10 cellular contexts compared by ENCODE assay signal in the genomic region with DNA sequence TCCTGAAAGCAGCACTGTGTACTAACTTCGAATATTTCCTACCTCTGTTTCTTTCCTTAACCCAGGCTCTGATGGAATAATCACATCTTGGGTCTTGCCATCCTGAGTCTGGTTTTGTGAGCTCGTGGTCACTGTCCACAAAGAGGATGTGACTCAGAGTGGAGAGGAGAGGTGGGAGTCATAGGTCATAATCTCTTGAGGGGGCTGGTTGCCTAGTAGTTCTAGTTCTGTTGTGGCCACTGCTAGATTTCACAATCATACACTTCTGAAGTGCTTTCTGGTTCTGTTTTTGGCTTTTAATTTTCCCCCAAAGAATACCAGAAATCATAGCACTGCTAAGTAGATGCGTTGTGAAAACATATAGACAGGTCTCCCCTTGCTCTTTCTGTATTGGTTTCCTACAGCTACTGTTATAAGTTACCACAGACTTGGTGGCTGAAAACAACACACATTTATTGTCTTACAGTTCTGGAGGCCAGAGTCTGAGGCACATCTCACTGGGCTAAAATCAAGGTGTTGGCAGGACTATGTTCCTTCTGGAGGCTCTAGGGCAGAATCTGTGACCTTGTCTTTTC.
DNase-seq lines count a peak whose midpoint lies in the region; ATAC-seq and TF ChIP-seq lines count a peak whose summit lies in the region.
"Had no signal": no experiment of that assay in that cellular context is flagged by ENCODE, and none has a peak within 500 bp of the region (broad histone marks: within the 10 kb centered on the region; RNA-seq: fewer than 3 reads in every experiment).

No MANE protein-coding gene starts in this region.

- ATAC-seq in GM18498 (IDR thresholded peaks at IDR 0.05; ENCODE audit: unreplicated experiment) (peak; percentile 66), HG03432 (IDR thresholded peaks at IDR 0.05; ENCODE audit: unreplicated experiment) (peak; percentile 66), GM19455 (IDR thresholded peaks at IDR 0.05; ENCODE audit: unreplicated experiment) (no peak)
- peak; percentile 88 for ATAC-seq in activated naive CD8-positive, alpha-beta T cell treated with anti-CD3 and anti-CD28 coated beads, Interleukin-2, amount 50 U/mL, for 24 hours

- TF ChIP-seq CTCF in nephron progenitor cell (IDR thresholded peaks at IDR 0.05) (no peak), glutamatergic neuron (IDR thresholded peaks at IDR 0.05; ENCODE audit: partially characterized antibody, unreplicated experiment) (no peak)

- DNase-seq in activated naive CD8-positive, alpha-beta T cell treated with anti-CD3 and anti-CD28 coated beads, Interleukin-2, amount 50 U/mL, for 24 hours: peak; percentile 10
- no peak for DNase-seq in nephron progenitor cell
- no peak for DNase-seq in NCI-H2227 treated with DMSO at 0.1 percent for 48 hours (lab: John Stamatoyannopoulos, UW)
- no peak for DNase-seq in putamen (ENCODE audit: low spot score)
- DNase-seq in glutamatergic neuron: no peak
- DNase-seq: activated T-cell treated with anti-CD3 and anti-CD28 coated beads, Interleukin-2, amount 50 U/mL, for 24 hours; stimulated activated CD4-positive, alpha-beta T cell treated with anti-CD3 and anti-CD28 coated beads, Interleukin-12 subunit alpha, Interleukin-12 subunit beta, amount 100 ng/mL, for 4 hours had no signal

- no peak overlapping the region for H3K4me3 Mint-ChIP-seq in activated naive CD8-positive, alpha-beta T cell treated with anti-CD3 and anti-CD28 coated beads, Interleukin-2, amount 50 U/mL, for 24 hours
- H3K4me3 Mint-ChIP-seq in nephron progenitor cell: no peak overlapping the region
- no peak overlapping the region for H3K4me3 Mint-ChIP-seq in glutamatergic neuron (ENCODE audit: unreplicated experiment)
- H3K4me3 Mint-ChIP-seq: activated T-cell treated with anti-CD3 and anti-CD28 coated beads, Interleukin-2, amount 50 U/mL, for 24 hours had no signal

- peaks cover 27% of the 10 kb centered on the region for H3K27me3 Mint-ChIP-seq in activated naive CD8-positive, alpha-beta T cell treated with anti-CD3 and anti-CD28 coated beads, Interleukin-2, amount 50 U/mL, for 24 hours
- H3K27me3 Mint-ChIP-seq in nephron progenitor cell (ENCODE audit: low read depth, poor library complexity) (peaks cover 3% of the 10 kb centered on the region), glutamatergic neuron (ENCODE audit: unreplicated experiment) (no peaks in the 10 kb centered on the region)

- H3K36me3 Mint-ChIP-seq in activated naive CD8-positive, alpha-beta T cell treated with anti-CD3 and anti-CD28 coated beads, Interleukin-2, amount 50 U/mL, for 24 hours (ENCODE audit: low read depth): no peaks in the 10 kb centered on the region
- H3K36me3 Mint-ChIP-seq in nephron progenitor cell (ENCODE audit: low read depth) (no peaks in the 10 kb centered on the region), glutamatergic neuron (ENCODE audit: unreplicated experiment) (no peaks in the 10 kb centered on the region)

- peak overlapping the region; percentile 55 for H3K27ac Mint-ChIP-seq in activated naive CD8-positive, alpha-beta T cell treated with anti-CD3 and anti-CD28 coated beads, Interleukin-2, amount 50 U/mL, for 24 hours
- peak overlapping the region; percentile 44 for H3K27ac Mint-ChIP-seq in nephron progenitor cell
- no peak overlapping the region for H3K27ac Mint-ChIP-seq in glutamatergic neuron (ENCODE audit: unreplicated experiment)
- H3K27ac Mint-ChIP-seq: activated T-cell treated with anti-CD3 and anti-CD28 coated beads, Interleukin-2, amount 50 U/mL, for 24 hours had no signal

- H3K4me1 Mint-ChIP-seq in activated naive CD8-positive, alpha-beta T cell treated with anti-CD3 and anti-CD28 coated beads, Interleukin-2, amount 50 U/mL, for 24 hours: peaks cover 13% of the 10 kb centered on the region
- H3K4me1 Mint-ChIP-seq in nephron progenitor cell (peaks cover 35% of the 10 kb centered on the region), glutamatergic neuron (ENCODE audit: low read depth, unreplicated experiment) (no peaks in the 10 kb centered on the region)

- no peaks in the 10 kb centered on the region for H3K9me3 Mint-ChIP-seq in activated naive CD8-positive, alpha-beta T cell treated with anti-CD3 and anti-CD28 coated beads, Interleukin-2, amount 50 U/mL, for 24 hours
- no peaks in the 10 kb centered on the region for H3K9me3 Mint-ChIP-seq in nephron progenitor cell
- no peaks in the 10 kb centered on the region for H3K9me3 Mint-ChIP-seq in glutamatergic neuron (ENCODE audit: unreplicated experiment)
- H3K9me3 Mint-ChIP-seq: activated T-cell treated with anti-CD3 and anti-CD28 coated beads, Interleukin-2, amount 50 U/mL, for 24 hours had no signal
